Comparison of ENCODE assay signal across 32 cellular contexts in genomic region chr4:162349395-162349794, GRCh38.
"Had no signal": no experiment of that assay in that cellular context is flagged by ENCODE, and none has a peak within 500 bp of the region (broad histone marks: within the 10 kb centered on the region; RNA-seq: fewer than 3 reads in every experiment).

No MANE protein-coding gene starts in this region.

- H3K9me2 ChIP-seq: SK-N-SH had no signal

- H3K4me2 ChIP-seq: KMS-11, SK-N-SH had no signal

- H3K4me3 ChIP-seq: MG63, Peyer's patch, SJSA1 had no signal

- H3K36me3 ChIP-seq: MG63, Peyer's patch, SJSA1 had no signal

- H3K4me3 Mint-ChIP-seq: T-helper 1 cell treated with Interleukin-12 subunit alpha and Interleukin-12 subunit beta and Interleukin-4 antibody, amounts not matched to agents 30 μg/mL and 1 μg/mL, for 36 hours had no signal

- H3K4me1 ChIP-seq: Peyer's patch, SJSA1 had no signal

- DNase-seq: Karpas-422, MG63, NCI-H1048, NCI-H1092 treated with DMSO at 0.1 percent for 48 hours, NCI-H1105 treated with DMSO at 0.1 percent for 48 hours, NCI-H1417, NCI-H1436, NCI-H146, NCI-H1694, NCI-H187, NCI-H1930, NCI-H2081, NCI-H2171 treated with DMSO at 0.1 percent for 48 hours, NCI-H2227 treated with DMSO at 0.1 percent for 48 hours, NCI-H345, NCI-H446, NCI-H510A treated with DMSO at 0.1 percent for 48 hours, NCI-H526, NCI-H69, NCI-H748 treated with DMSO at 0.1 percent for 48 hours, NCI-H82, OCI-M1, Peyer's patch, Right ventricle myocardium superior, RPMI8226, SHP77 treated with DMSO at 0.1 percent for 48 hours, SK-N-SH, SW 1271, T-helper 1 cell had no signal

- H3K27ac Mint-ChIP-seq: T-helper 1 cell treated with Interleukin-12 subunit alpha and Interleukin-12 subunit beta and Interleukin-4 antibody, amounts not matched to agents 30 μg/mL and 1 μg/mL, for 36 hours had no signal

- H3K9me3 ChIP-seq: MG63, Peyer's patch, SJSA1, SK-N-SH had no signal

- H3K27ac ChIP-seq: KMS-11, Peyer's patch, SJSA1 had no signal

- H3K27me3 ChIP-seq: MG63, Peyer's patch, SJSA1 had no signal

- H3K9ac ChIP-seq: KMS-11, SK-N-SH had no signal

- H3K9me3 Mint-ChIP-seq: T-helper 1 cell treated with Interleukin-12 subunit alpha and Interleukin-12 subunit beta and Interleukin-4 antibody, amounts not matched to agents 30 μg/mL and 1 μg/mL, for 36 hours had no signal
